Comparison of ENCODE assay signal across 7 cellular contexts in the genomic region with DNA sequence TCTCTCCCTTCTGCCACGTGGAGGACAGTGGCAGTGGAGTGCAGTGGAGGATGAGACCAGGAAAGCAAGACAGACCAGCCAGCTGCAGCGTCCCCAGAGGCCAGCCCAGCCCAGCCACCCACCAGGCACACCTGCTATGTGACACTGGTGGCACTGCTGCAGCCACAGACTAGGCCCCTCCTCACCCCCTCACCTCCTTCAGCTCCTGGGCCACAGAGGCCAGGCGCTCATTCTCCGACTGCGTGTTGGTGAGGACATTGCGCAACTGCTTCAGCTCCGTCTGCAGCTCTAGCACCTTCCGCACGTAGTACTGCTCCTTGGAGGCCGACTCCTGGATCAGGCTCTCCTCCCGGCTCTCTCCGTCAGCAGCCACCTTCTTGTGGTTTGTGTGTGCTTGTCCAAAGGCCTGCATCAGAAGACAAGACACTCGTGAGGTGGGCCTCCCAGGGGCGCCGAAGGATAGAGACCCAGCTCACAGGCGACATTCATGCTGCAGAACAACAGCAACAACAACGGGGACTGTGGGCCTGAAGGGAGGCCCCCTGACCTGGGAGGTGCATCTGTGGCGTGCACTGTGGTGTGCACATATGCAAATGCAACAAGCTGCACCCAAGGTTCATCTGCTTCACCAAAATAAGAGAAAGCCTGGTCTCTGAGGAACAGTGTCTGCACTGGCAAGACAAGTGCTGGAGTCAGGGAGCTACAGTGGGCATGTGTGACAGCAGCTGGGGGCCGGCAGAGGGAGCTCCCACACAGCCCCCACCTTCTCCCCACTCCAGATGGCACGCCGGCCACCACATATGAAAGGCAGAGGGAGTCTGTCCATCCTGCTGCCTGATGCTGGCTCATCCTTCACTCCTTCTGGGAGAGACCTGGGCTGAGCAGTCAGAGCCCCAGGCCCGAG. TPM values are rescaled to one million over a fixed set of nuclear protein-coding genes. Genes with fewer than 3 reads are reported as not detected.
A peak's percentile ranks its signal among the peaks of the same experiment; 100 is the strongest.
DNase-seq lines count a peak whose midpoint lies in the region; ATAC-seq, FAIRE-seq and TF ChIP-seq lines count a peak whose summit lies in the region.

No MANE protein-coding gene starts in this region.

- H3K27ac ChIP-seq in HCT116 (ENCODE audit: low read depth, low read length) (no peak overlapping the region), endothelial cell of umbilical vein (ENCODE audit: insufficient read depth, low read depth, low read length) (no peak overlapping the region), pancreas (no peak overlapping the region)

- RAD21 ChIA-PET in HCT116 (lab: Charles Lee; ENCODE audit: low non-redundant PET in 1 of 2, low total read pairs in 2 of 2, uncharacterized antibody in 2 of 2, unreplicated experiment in 2 of 2): no interaction called here

- H3K79me2 ChIP-seq in HCT116 (ENCODE audit: insufficient read depth, low read length) (peaks cover 69% of the 10 kb centered on the region), endothelial cell of umbilical vein (ENCODE audit: control insufficient read depth, insufficient read depth, low read length) (peaks cover 63% of the 10 kb centered on the region)

- H3K4me2 ChIP-seq in HCT116 (ENCODE audit: low read length) (no peak overlapping the region), endothelial cell of umbilical vein (ENCODE audit: insufficient read depth, low read length) (no peak overlapping the region)

- intact Hi-C loops in HCT116 (cut with micrococcal nuclease): no loop called here
- intact Hi-C loops in endothelial cell of umbilical vein (cut with micrococcal nuclease): no loop called here
- intact Hi-C loops in pancreas (cut with DNase I): no loop called here

- FAIRE-seq in GM18507 (lab: Jason Lieb, UNC) (peak; percentile 75), endothelial cell of umbilical vein (lab: Jason Lieb, UNC) (no peak), pancreas (lab: Jason Lieb, UNC) (no peak)

- no peak overlapping the region for H3K4me3 ChIP-seq in HCT116 (replicated peaks in 1 of 2; ENCODE audit: low read depth in 1 of 2, low read length in 2 of 2)
- no peak overlapping the region for H3K4me3 ChIP-seq in NB4 (ENCODE audit: low read depth, low read length)
- H3K4me3 ChIP-seq in endothelial cell of umbilical vein (replicated peaks in 1 of 3; ENCODE audit: insufficient read depth in 1 of 3, low read depth in 1 of 3, low read length in 3 of 3): no peak overlapping the region
- H3K4me3 ChIP-seq in pancreas: no peak overlapping the region

- dilution Hi-C loops in endothelial cell of umbilical vein (cut with MboI; ENCODE audit: extremely low pct_ligation_motif_present, low sequenced_read_pairs): no loop called here

- BruUV-seq in HCT116 (replicated peaks; lab: Mats Ljungman, UMichigan) (no TSS peak), endothelial cell of umbilical vein (replicated peaks; lab: Mats Ljungman, UMichigan) (no TSS peak)

- peak; percentile 73 for ATAC-seq in HCT116
- ATAC-seq in pancreas: peak in 3 of 4 donors; percentile 53 to 66 (median 65)

- no peaks in the 10 kb centered on the region for H3K27me3 ChIP-seq in HCT116 (ENCODE audit: insufficient read depth, low read length)
- no peaks in the 10 kb centered on the region for H3K27me3 ChIP-seq in endothelial cell of umbilical vein (ENCODE audit: control insufficient read depth in 2 of 2, insufficient read depth in 2 of 2, low read length in 2 of 2)
- H3K27me3 ChIP-seq in pancreas: no peaks in the 10 kb centered on the region

- no peak for DNase-seq in GM18507 (ENCODE audit: extremely low spot score, insufficient read length, low read depth)
- DNase-seq in HCT116 (ENCODE audit: low read depth, low spot score): no peak
- DNase-seq in NB4 (ENCODE audit: low read depth): peak; percentile 21
- no peak for DNase-seq in endothelial cell of umbilical vein (ENCODE audit: low read depth, low spot score)
- DNase-seq in pancreas: peak in 3 of 6 donors; percentile 12 to 57 (median 39)
- no peak for DNase-seq in NCI-H345 treated with DMSO at 0.1 percent for 48 hours (lab: John Stamatoyannopoulos, UW; ENCODE audit: unreplicated experiment)
- DNase-seq in HuH-7 (ENCODE audit: low spot score): no peak

- peak in 2 of 3 experiments; percentile 28 to 39; a peak in 3 of 6 replicates for TF ChIP-seq CTCF in HCT116 (IDR thresholded peaks at IDR 0.05 in 2 of 3, conservative IDR thresholded peaks at IDR 0.05 in 1 of 3; ENCODE audit: borderline replicate concordance in 1 of 3, insufficient read depth in 1 of 3, low read depth in 2 of 3, low read length in 2 of 3)
- peak; percentile 18 for TF ChIP-seq CTCF in NB4 (IDR thresholded peaks at IDR 0.05; ENCODE audit: low read depth, low read length)
- TF ChIP-seq CTCF in endothelial cell of umbilical vein (IDR thresholded peaks at IDR 0.05; ENCODE audit: extremely low read depth in 1 of 2, insufficient read depth in 1 of 2, low read depth in 1 of 2, low read length in 2 of 2): peak; percentile 14 to 44
- peak in 1 of 4 donors; percentile 9 for TF ChIP-seq CTCF in pancreas (IDR thresholded peaks at IDR 0.05)

- CTCF ChIA-PET in HCT116 (lab: Charles Lee): no interaction called here
- CTCF ChIA-PET in endothelial cell of umbilical vein (lab: Charles Lee): interaction anchor here (0.7 to 4.2 kb wide), 5 partner anchors 11 to 61 kb away, joined by 3 to 32 read pairs (median 4); no protein-coding TSS in a partner anchor

- no peaks in the 10 kb centered on the region for H3K9me1 ChIP-seq in endothelial cell of umbilical vein (replicated peaks; ENCODE audit: control insufficient read depth, extremely low read depth, insufficient read depth, low read length)

- no peaks in the 10 kb centered on the region for H3K9me2 ChIP-seq in HCT116 (ENCODE audit: insufficient read depth)

- H3K9ac ChIP-seq in HCT116 (ENCODE audit: low read length) (no peak overlapping the region), endothelial cell of umbilical vein (replicated peaks; ENCODE audit: extremely low read depth, insufficient read depth, low read length) (no peak overlapping the region)

- H4K20me1 ChIP-seq in HCT116 (ENCODE audit: insufficient read depth): no peaks in the 10 kb centered on the region
- H4K20me1 ChIP-seq in endothelial cell of umbilical vein (replicated peaks; ENCODE audit: control insufficient read depth, extremely low read depth, insufficient read depth, low read length): no peaks in the 10 kb centered on the region

- no peaks in the 10 kb centered on the region; a peak in 1 of 4 replicates for H3K36me3 ChIP-seq in HCT116 (ENCODE audit: control insufficient read depth in 1 of 2, insufficient read depth in 2 of 2, low read length in 2 of 2)
- peaks cover 0 to 9% of the 10 kb centered on the region in 2 experiments for H3K36me3 ChIP-seq in endothelial cell of umbilical vein (ENCODE audit: control insufficient read depth in 2 of 2, extremely low read depth in 1 of 2, insufficient read depth in 2 of 2, low read length in 2 of 2)
- H3K36me3 ChIP-seq in pancreas: no peaks in the 10 kb centered on the region

- POLR2A ChIA-PET in HCT116 (lab: Charles Lee): no interaction called here
- POLR2A ChIA-PET in endothelial cell of umbilical vein (lab: Charles Lee): no interaction called here

- no peaks in the 10 kb centered on the region for H3K4me1 ChIP-seq in HCT116 (ENCODE audit: control insufficient read depth in 1 of 2, insufficient read depth in 2 of 2, low read length in 2 of 2)
- H3K4me1 ChIP-seq in endothelial cell of umbilical vein (ENCODE audit: control insufficient read depth, extremely low read depth, insufficient read depth, low read length): peaks cover 11% of the 10 kb centered on the region
- H3K4me1 ChIP-seq in pancreas: no peaks in the 10 kb centered on the region

- TF ChIP-seq POLR2A in HCT116 (IDR thresholded peaks at IDR 0.05; ENCODE audit: borderline replicate concordance, extremely low read depth, insufficient read depth, insufficient read length) (no peak), NB4 (IDR thresholded peaks at IDR 0.05; ENCODE audit: extremely low read depth, insufficient read length) (no peak), endothelial cell of umbilical vein (IDR thresholded peaks at IDR 0.05; ENCODE audit: low read depth, low read length) (no peak)

- no peak overlapping the region for H2AFZ ChIP-seq in HCT116 (ENCODE audit: low read depth, low read length, poor library complexity, severe bottlenecking)
- H2AFZ ChIP-seq in endothelial cell of umbilical vein (ENCODE audit: low read depth, low read length): no peak overlapping the region

- H3K9me3 ChIP-seq in HCT116 (ENCODE audit: control insufficient read depth in 1 of 2, insufficient read depth in 1 of 2, low read depth in 1 of 2, low read length in 2 of 2): no peaks in the 10 kb centered on the region
- H3K9me3 ChIP-seq in endothelial cell of umbilical vein (replicated peaks; ENCODE audit: control insufficient read depth, insufficient read depth, low read length): no peaks in the 10 kb centered on the region
- no peaks in the 10 kb centered on the region for H3K9me3 ChIP-seq in pancreas

- peak; percentile 22; the same call in 1 of the 2 replicates for TF ChIP-seq RAD21 in HCT116 (IDR thresholded peaks at IDR 0.05; ENCODE audit: low read depth)

- WGBS in pancreas, 2 donors: 90 to 96% methylated on average over 20 to 22 of the region's 22 CpGs

RNA-seq across cellular contexts. Expression of a gene that starts 35.5 kb away (rescaled TPM):
- total RNA-seq in HCT116 (2021; ENCODE audit: unreplicated experiment) (23.4 TPM), endothelial cell of umbilical vein (37.9 and 39.3 TPM in 2 replicates), pancreas (10 to 100 TPM in 1 of 6 donors, 1 to 10 TPM in 5; 5.6 to 13.2 (median 6.5) TPM)
- polyA plus RNA-seq in HCT116 (2012): 12.9 and 16.0 TPM in 2 replicates
- polyA plus RNA-seq in endothelial cell of umbilical vein (10.7 and 14.3 TPM in 2 replicates), pancreas (1 to 10 TPM; 4.9 to 5.4 TPM)
- 14.3 and 15.3 TPM in 2 replicates for polyA plus RNA-seq in endothelial cell of umbilical vein (2011; cell fraction: cytosol; rRNA removed)
- polyA plus RNA-seq in endothelial cell of umbilical vein (2011; cell fraction: nucleus; rRNA removed): 14.5 and 15.9 TPM in 2 replicates
- polyA plus RNA-seq in endothelial cell of umbilical vein (2012): 27.3 and 29.9 TPM in 2 replicates
- 15.9 and 18.7 TPM in 2 replicates for polyA minus RNA-seq in endothelial cell of umbilical vein
- 7.6 TPM for polyA minus RNA-seq in endothelial cell of umbilical vein (2011; cell fraction: cytosol; rRNA and poly(A)+ RNA removed)
- 8.5 and 9.8 TPM in 2 replicates for polyA minus RNA-seq in endothelial cell of umbilical vein (2011; cell fraction: nucleus; rRNA and poly(A)+ RNA removed)

RNA-seq across cellular contexts. Expression of a gene that starts 59.2 kb away (rescaled TPM):
- total RNA-seq in HCT116 (2021; ENCODE audit: unreplicated experiment) (15.4 TPM), endothelial cell of umbilical vein (12.5 and 14.0 TPM in 2 replicates), pancreas (1 to 10 TPM; 1.9 to 3.9 (median 2.6) TPM)
- polyA plus RNA-seq in HCT116 (2012): 14.5 and 16.9 TPM in 2 replicates
- polyA plus RNA-seq in endothelial cell of umbilical vein (26.6 and 28.0 TPM in 2 replicates), pancreas (1 to 10 TPM; 3.7 to 6.5 TPM)
- polyA plus RNA-seq in endothelial cell of umbilical vein (2011; cell fraction: cytosol; rRNA removed): 21.6 and 26.3 TPM in 2 replicates
- polyA plus RNA-seq in endothelial cell of umbilical vein (2011; cell fraction: nucleus; rRNA removed): 58.5 and 61.1 TPM in 2 replicates
- polyA plus RNA-seq in endothelial cell of umbilical vein (2012): 17.4 and 20.9 TPM in 2 replicates
- polyA minus RNA-seq in endothelial cell of umbilical vein: 50.1 and 70.1 TPM in 2 replicates
- 10.3 TPM for polyA minus RNA-seq in endothelial cell of umbilical vein (2011; cell fraction: cytosol; rRNA and poly(A)+ RNA removed)
- polyA minus RNA-seq in endothelial cell of umbilical vein (2011; cell fraction: nucleus; rRNA and poly(A)+ RNA removed): 15.4 and 26.9 TPM in 2 replicates
